ENCODE assay signal across 2 cellular contexts in genomic region chr11:80616070-80616800, GRCh38.
A peak's percentile ranks its signal among the peaks of the same experiment; 100 is the strongest.
TF ChIP-seq lines count a peak whose summit lies in the region.

No MANE protein-coding gene starts in this region.

TF ChIP-seq in A549, 52 proteins besides CTCF, POLR2A, EP300 and RAD21 (continued from another document):
- no peak for TF ChIP-seq REST (IDR thresholded peaks at IDR 0.05)
- TF ChIP-seq BCL3 (IDR thresholded peaks at IDR 0.05) = no peak
- no peak for TF ChIP-seq USF2 (IDR thresholded peaks at IDR 0.05)
- TF ChIP-seq POLR2AphosphoS2 (conservative IDR thresholded peaks at IDR 0.05; ENCODE audit: low read length) = no peak
- TF ChIP-seq CBX2 (IDR thresholded peaks at IDR 0.05; ENCODE audit: borderline replicate concordance, low read depth) = no peak
- TF ChIP-seq HOXB5 (CRISPR knock-in tag; IDR thresholded peaks at IDR 0.05) = no peak
- TF ChIP-seq E2F6 (IDR thresholded peaks at IDR 0.05; ENCODE audit: borderline replicate concordance, low read depth) = no peak
- TF ChIP-seq CHD4 (IDR thresholded peaks at IDR 0.05; ENCODE audit: borderline replicate concordance) = no peak

TF ChIP-seq in SK-N-SH treated with all-trans-retinoic acid at 6 μM for 48 hours, 23 proteins besides CTCF, POLR2A, EP300 and RAD21:
- peak; percentile 59; the same call in 1 of the 2 replicates for TF ChIP-seq TSHZ2 (CRISPR knock-in tag; IDR thresholded peaks at IDR 0.05)
- peak; percentile 52; the same call in 1 of the 2 replicates for TF ChIP-seq TCF4 (CRISPR knock-in tag; IDR thresholded peaks at IDR 0.05; ENCODE audit: borderline replicate concordance)
- no peak for TF ChIP-seq ZC3H10 (CRISPR knock-in tag; IDR thresholded peaks at IDR 0.05)
- TF ChIP-seq ISL1 (CRISPR knock-in tag; IDR thresholded peaks at IDR 0.05) = no peak
